In the genomic region with DNA sequence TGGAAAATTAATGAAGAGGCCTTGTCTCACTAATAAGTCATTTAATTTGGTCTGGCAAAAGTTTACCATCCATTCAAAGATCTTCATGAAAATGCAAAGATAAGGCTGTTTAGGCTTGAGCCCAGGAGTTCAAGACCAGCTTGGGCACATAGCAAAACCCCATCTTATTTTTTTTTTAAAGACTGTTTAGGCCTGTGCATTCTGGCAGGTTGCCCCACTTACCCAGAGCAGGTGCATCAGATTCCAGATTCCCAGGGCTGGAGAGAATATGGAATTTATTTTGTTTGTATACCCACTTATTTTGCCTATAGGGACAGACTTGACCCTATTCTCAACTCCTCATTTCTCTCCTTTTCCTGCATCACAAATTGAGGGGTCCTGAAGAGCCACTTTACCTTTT, we compare ENCODE assay signal across 13 cellular contexts. TPM values are rescaled to one million over a fixed set of nuclear protein-coding genes. Genes with fewer than 3 reads are reported as not detected.
DNase-seq lines count a peak whose midpoint lies in the region; ATAC-seq and TF ChIP-seq lines count a peak whose summit lies in the region.
"Had no signal": no experiment of that assay in that cellular context is flagged by ENCODE, and none has a peak within 500 bp of the region (broad histone marks: within the 10 kb centered on the region; RNA-seq: fewer than 3 reads in every experiment).

No MANE protein-coding gene starts in this region.

- peak overlapping the region; percentile 10; the same call in 1 of the 2 replicates for H3K4me2 ChIP-seq in OCI-LY1 (ENCODE audit: low read length)

- H3K9me2 ChIP-seq in OCI-LY1 (ENCODE audit: low read depth, low read length), result no peaks in the 10 kb centered on the region

- TF ChIP-seq CTCF in OCI-LY1 (IDR thresholded peaks at IDR 0.05; ENCODE audit: low read length) (no peak), esophagus squamous epithelium (IDR thresholded peaks at IDR 0.05) (no peak), psoas muscle (IDR thresholded peaks at IDR 0.05) (no peak)

- H3K4me3 Mint-ChIP-seq in CD4-positive, alpha-beta memory T cell, result peak overlapping the region in 3 of 8 donors; percentile 59 to 81 (median 60)
- H3K4me3 Mint-ChIP-seq in activated T-helper 2 cell treated with anti-CD3 and anti-CD28 coated beads, Interferon-gamma antibody, Interleukin-2, Interleukin-4, amounts not matched to agents 10 μg/mL and 5 μg/mL and 100 μg/mL, durations not matched to agents 14 hours and 24 hours and 36 hours (ENCODE audit: low read depth), result no peak overlapping the region
- H3K4me3 Mint-ChIP-seq: activated naive CD8-positive, alpha-beta T cell treated with anti-CD3 and anti-CD28 coated beads for 36 hours had no signal

- H3K27me3 Mint-ChIP-seq in CD4-positive, alpha-beta memory T cell, result no peaks in the 10 kb centered on the region
- H3K27me3 Mint-ChIP-seq in activated T-helper 2 cell treated with anti-CD3 and anti-CD28 coated beads, Interferon-gamma antibody, Interleukin-2, Interleukin-4, amounts not matched to agents 10 μg/mL and 5 μg/mL and 100 μg/mL, durations not matched to agents 14 hours and 24 hours and 36 hours (ENCODE audit: low read depth), result peaks cover 32% of the 10 kb centered on the region

- H3K36me3 ChIP-seq in CD4-positive, alpha-beta memory T cell (ENCODE audit: insufficient read depth, low read length), result peaks cover 14% of the 10 kb centered on the region
- H3K36me3 ChIP-seq in OCI-LY1 (ENCODE audit: insufficient read depth, low read length) (peaks cover 52% of the 10 kb centered on the region), esophagus squamous epithelium (peaks cover 4 to 52% (median 16%) of the 10 kb centered on the region in 3 donors), psoas muscle (ENCODE audit: insufficient read depth in 1 of 2, low read depth in 1 of 2) (peaks cover 11 to 39% of the 10 kb centered on the region in 2 donors)

- peak overlapping the region in 4 of 7 donors; percentile 71 to 81 (median 80) for H3K27ac Mint-ChIP-seq in CD4-positive, alpha-beta memory T cell
- H3K27ac Mint-ChIP-seq in activated T-helper 2 cell treated with anti-CD3 and anti-CD28 coated beads, Interferon-gamma antibody, Interleukin-2, Interleukin-4, amounts not matched to agents 10 μg/mL and 5 μg/mL and 100 μg/mL, durations not matched to agents 14 hours and 24 hours and 36 hours, result no peak overlapping the region
- H3K27ac Mint-ChIP-seq: type B pancreatic cell had no signal

- POLR2A ChIA-PET in CD4-positive, alpha-beta memory T cell (lab: Charles Lee; ENCODE audit: partially characterized antibody), result interaction anchor here (0.6 to 3.3 kb wide), 5 partner anchors 9 to 887 kb away, joined by 3 to 17 read pairs (median 3); partner anchors contain the start of gene SESN1

- H3F3A ChIP-seq in OCI-LY1 (ENCODE audit: insufficient read depth, low read length), result peaks cover 11% of the 10 kb centered on the region

- no peak overlapping the region for H3K27ac ChIP-seq in CD4-positive, alpha-beta memory T cell (ENCODE audit: low read depth, low read length)
- peak overlapping the region; percentile 52 for H3K27ac ChIP-seq in OCI-LY1 (ENCODE audit: low read depth, low read length, poor library complexity, severe bottlenecking)
- peak overlapping the region; percentile 66 to 100 (median 90) for H3K27ac ChIP-seq in esophagus squamous epithelium
- H3K27ac ChIP-seq in psoas muscle, result peak overlapping the region; percentile 95
- H3K27ac ChIP-seq: WERI-Rb-1 had no signal

- TF ChIP-seq POLR2A in esophagus squamous epithelium (IDR thresholded peaks at IDR 0.05), result no peak

- H3K79me2 ChIP-seq in OCI-LY1 (ENCODE audit: insufficient read depth, low read length), result no peaks in the 10 kb centered on the region

- H3K4me3 ChIP-seq in CD4-positive, alpha-beta memory T cell (ENCODE audit: low read length in 2 of 2), result no peak overlapping the region
- H3K4me3 ChIP-seq in OCI-LY1 (ENCODE audit: low read depth, low read length, poor library complexity, severe bottlenecking) (no peak overlapping the region), esophagus squamous epithelium (peak overlapping the region in 1 of 4 donors; percentile 19), psoas muscle (peak overlapping the region; percentile 76)

- no peaks in the 10 kb centered on the region for H3K27me3 ChIP-seq in CD4-positive, alpha-beta memory T cell (ENCODE audit: insufficient read depth, low read length)
- no peaks in the 10 kb centered on the region for H3K27me3 ChIP-seq in OCI-LY1 (ENCODE audit: insufficient read depth, low read length)
- no peaks in the 10 kb centered on the region for H3K27me3 ChIP-seq in esophagus squamous epithelium
- H3K27me3 ChIP-seq in psoas muscle (ENCODE audit: insufficient read depth in 3 of 3, low read length in 2 of 3), result no peaks in the 10 kb centered on the region

- ATAC-seq in psoas muscle, result no peak
- ATAC-seq in GM19397 (IDR thresholded peaks at IDR 0.05; ENCODE audit: unreplicated experiment), result no peak
- ATAC-seq: Panc1 had no signal

- H3K4me1 Mint-ChIP-seq in CD4-positive, alpha-beta memory T cell, result peaks cover 60 to 85% (median 69%) of the 10 kb centered on the region in 4 donors
- H3K4me1 Mint-ChIP-seq in activated T-helper 2 cell treated with anti-CD3 and anti-CD28 coated beads, Interferon-gamma antibody, Interleukin-2, Interleukin-4, amounts not matched to agents 10 μg/mL and 5 μg/mL and 100 μg/mL, durations not matched to agents 14 hours and 24 hours and 36 hours (ENCODE audit: low read depth), result peaks cover 43% of the 10 kb centered on the region

- no peaks in the 10 kb centered on the region for H3K9me3 ChIP-seq in CD4-positive, alpha-beta memory T cell (ENCODE audit: control insufficient read depth in 1 of 2, low read length in 2 of 2)
- H3K9me3 ChIP-seq in OCI-LY1 (ENCODE audit: low read length) (no peaks in the 10 kb centered on the region), esophagus squamous epithelium (no peaks in the 10 kb centered on the region), psoas muscle (no peaks in the 10 kb centered on the region)

- H3K36me3 Mint-ChIP-seq in CD4-positive, alpha-beta memory T cell, result peaks cover 36 to 39% of the 10 kb centered on the region in 2 donors
- H3K36me3 Mint-ChIP-seq in activated T-helper 2 cell treated with anti-CD3 and anti-CD28 coated beads, Interferon-gamma antibody, Interleukin-2, Interleukin-4, amounts not matched to agents 10 μg/mL and 5 μg/mL and 100 μg/mL, durations not matched to agents 14 hours and 24 hours and 36 hours (ENCODE audit: low read depth), result peaks cover 57% of the 10 kb centered on the region

- H3K4me1 ChIP-seq in CD4-positive, alpha-beta memory T cell (ENCODE audit: insufficient read depth, low read length), result peaks cover 63% of the 10 kb centered on the region
- peaks cover 33% of the 10 kb centered on the region for H3K4me1 ChIP-seq in OCI-LY1 (ENCODE audit: insufficient read depth, low read length, severe bottlenecking)
- H3K4me1 ChIP-seq in esophagus squamous epithelium, result peaks cover 25 to 97% (median 36%) of the 10 kb centered on the region in 3 donors
- peaks cover 64% of the 10 kb centered on the region for H3K4me1 ChIP-seq in psoas muscle

- CTCF ChIA-PET in CD4-positive, alpha-beta memory T cell (lab: Charles Lee; ENCODE audit: partially characterized antibody), result interaction anchor here (0.5 to 1.2 kb wide), 6 partner anchors 10 to 808 kb away, joined by 3 to 4 read pairs (median 3); no protein-coding TSS in a partner anchor

- H3K9ac ChIP-seq in OCI-LY1 (ENCODE audit: low read length), result no peak overlapping the region

- H4K20me1 ChIP-seq in OCI-LY1 (ENCODE audit: insufficient read depth, low read length), result no peaks in the 10 kb centered on the region

- no peak for DNase-seq in CD4-positive, alpha-beta memory T cell
- no peak for DNase-seq in esophagus squamous epithelium (lab: John Stamatoyannopoulos, UW)
- DNase-seq in psoas muscle, result no peak
- no peak for DNase-seq in NK-92 (lab: John Stamatoyannopoulos, UW; ENCODE audit: unreplicated experiment)
- no peak for DNase-seq in activated T-helper 2 cell treated with anti-CD3 and anti-CD28 coated beads, Interferon-gamma antibody, Interleukin-2, Interleukin-4, amounts not matched to agents 10 μg/mL and 5 μg/mL and 100 μg/mL, durations not matched to agents 14 hours and 24 hours and 36 hours (ENCODE audit: low spot score)
- DNase-seq in NCI-H2171 treated with DMSO at 0.1 percent for 48 hours (lab: John Stamatoyannopoulos, UW), result no peak
- DNase-seq: activated naive CD8-positive, alpha-beta T cell treated with anti-CD3 and anti-CD28 coated beads for 36 hours; stimulated activated CD4-positive, alpha-beta T cell treated with anti-CD3 and anti-CD28 coated beads, Interleukin-15, amount 100 ng/mL, for 24 hours; WERI-Rb-1 had no signal

- no peak overlapping the region for H2AFZ ChIP-seq in OCI-LY1 (ENCODE audit: low read length)

- no peaks in the 10 kb centered on the region for H3K9me3 Mint-ChIP-seq in CD4-positive, alpha-beta memory T cell
- no peaks in the 10 kb centered on the region for H3K9me3 Mint-ChIP-seq in activated T-helper 2 cell treated with anti-CD3 and anti-CD28 coated beads, Interferon-gamma antibody, Interleukin-2, Interleukin-4, amounts not matched to agents 10 μg/mL and 5 μg/mL and 100 μg/mL, durations not matched to agents 14 hours and 24 hours and 36 hours
- H3K9me3 Mint-ChIP-seq: activated naive CD8-positive, alpha-beta T cell treated with anti-CD3 and anti-CD28 coated beads for 36 hours; type B pancreatic cell had no signal

- intact Hi-C loops in CD4-positive, alpha-beta memory T cell (cut with micrococcal nuclease), result no loop called here
- intact Hi-C loops in esophagus squamous epithelium (cut with DNase I) (loop anchor here (10.0 kb wide), 1 partner anchor 88 kb away; no protein-coding TSS in a partner anchor), psoas muscle (cut with DNase I) (no loop called here)
- intact Hi-C loops in activated T-helper 2 cell treated with anti-CD3 and anti-CD28 coated beads, Interferon-gamma antibody, Interleukin-2, Interleukin-4, amounts not matched to agents 10 μg/mL and 5 μg/mL and 100 μg/mL, durations not matched to agents 14 hours and 24 hours and 36 hours (cut with micrococcal nuclease), result no loop called here

RNA-seq across cellular contexts. Expression of gene FOXO3, which starts 5.7 kb away (rescaled TPM):
- total RNA-seq in CD4-positive, alpha-beta memory T cell, result 10 to 100 TPM; 26.4 to 27.0 TPM
- 10 to 100 TPM; 18.3 to 23.7 TPM for polyA plus RNA-seq in CD4-positive, alpha-beta memory T cell
- 10 to 100 TPM; 30.3 to 80.7 (median 34.3) TPM for total RNA-seq in esophagus squamous epithelium
- 100 to 1,000 TPM in 3 of 4 donors, 10 to 100 TPM in 1; 28.3 to 160 (median 144) TPM for total RNA-seq in psoas muscle
- 10 to 100 TPM; 20.6 to 76.5 (median 35.8) TPM for polyA plus RNA-seq in psoas muscle
- 4.7 and 5.8 TPM in 2 replicates for total RNA-seq in activated T-helper 2 cell treated with anti-CD3 and anti-CD28 coated beads, Interferon-gamma antibody, Interleukin-2, Interleukin-4, amounts not matched to agents 10 μg/mL and 5 μg/mL and 100 μg/mL, durations not matched to agents 14 hours and 24 hours and 36 hours
